Comparison of ENCODE assay signal across 23 cellular contexts in the genomic region with DNA sequence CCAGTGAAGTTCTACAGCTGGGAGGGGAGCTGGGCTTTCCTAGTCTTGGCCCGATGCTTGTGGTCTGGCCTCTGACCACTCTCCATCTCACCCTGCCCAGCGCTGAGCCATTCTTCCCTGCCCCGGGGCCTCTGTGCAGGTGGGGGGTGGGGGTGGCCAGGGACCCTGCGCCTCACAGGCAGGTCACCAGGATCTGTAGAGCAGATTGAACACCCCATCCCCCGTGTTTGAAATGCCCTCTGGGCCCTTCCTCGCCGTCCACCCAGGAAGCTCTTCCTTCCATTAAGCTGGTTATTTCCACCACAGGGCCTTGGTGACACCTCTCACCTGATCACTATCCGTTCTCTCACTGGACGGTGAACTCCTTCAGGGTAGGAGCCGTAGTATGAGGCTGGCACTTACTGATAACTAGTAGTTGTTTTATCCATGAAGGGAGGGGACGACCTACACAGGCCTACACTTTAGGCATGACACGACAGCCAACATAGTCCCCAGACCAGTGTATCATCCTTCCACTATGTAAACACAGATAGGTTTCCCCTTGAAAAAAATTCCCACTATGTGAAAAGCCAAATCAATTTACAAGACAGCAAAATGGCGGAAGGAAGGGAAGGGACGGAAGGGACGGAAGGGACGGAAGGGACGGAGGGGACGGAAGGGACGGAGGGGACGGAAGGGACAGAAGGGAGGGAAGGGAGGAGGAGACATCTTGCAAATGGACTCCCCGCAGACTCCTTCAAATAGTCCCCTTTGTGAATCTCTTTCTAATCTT.
"Had no signal": no experiment of that assay in that cellular context is flagged by ENCODE, and none has a peak within 500 bp of the region (broad histone marks: within the 10 kb centered on the region; RNA-seq: fewer than 3 reads in every experiment).

No MANE protein-coding gene starts in this region.

- DNase-seq: activated B cell treated with CpG ODN at 0.5 μM for 24 hours; activated naive CD4-positive, alpha-beta T cell treated with Interleukin-2 at 50 U/mL for 16 hours; activated naive CD8-positive, alpha-beta T cell treated with anti-CD3 and anti-CD28 coated beads for 36 hours; activated T-cell treated with anti-CD3 and anti-CD28 coated beads for 4 hours; activated T-cell treated with anti-CD3 and anti-CD28 coated beads, Interleukin-2, amount 50 U/mL, for 72 hours; adrenal gland; body of pancreas; effector memory CD4-positive, alpha-beta T cell; foreskin keratinocyte; left ventricle myocardium superior; mucosa of descending colon; stimulated activated CD4-positive, alpha-beta T cell treated with anti-CD3 and anti-CD28 coated beads, Interleukin-1b, Interleukin-23, amount 100 ng/mL, for 48 hours; stimulated activated CD4-positive, alpha-beta T cell treated with anti-CD3 and anti-CD28 coated beads, Interleukin-4, amount 100 ng/mL, for 4 hours; stimulated activated CD8-positive, alpha-beta memory T cell treated with anti-CD3 and anti-CD28 coated beads, Interleukin-4, amount 100 ng/mL, for 48 hours; stimulated activated naive B cell treated with anti-CD40 and anti-IgM and Interleukin-4, amounts not matched to agents 10 μg/mL and 1 μg/mL and 100 μg/mL, for 72 hours; T-helper 1 cell had no signal

- ATAC-seq: activated T-cell treated with anti-CD3 and anti-CD28 coated beads, Interleukin-2, amount 50 U/mL, for 72 hours; body of pancreas; esophagus mucosa; foreskin keratinocyte; left ventricle myocardium superior; mucosa of descending colon; natural killer cell treated with Interleukin-12 subunit alpha and Interleukin-12 subunit beta and Interleukin-15 and Interleukin-18, amount 100 ng/mL, for 72 hours; stimulated activated naive B cell treated with anti-CD40 and anti-IgM and Interleukin-4, amounts not matched to agents 10 μg/mL and 1 μg/mL and 100 μg/mL, for 72 hours had no signal

- H3K27me3 ChIP-seq: adrenal gland, body of pancreas, dorsolateral prefrontal cortex, foreskin keratinocyte, vagina had no signal

- FAIRE-seq: endothelial cell of umbilical vein had no signal

- H3K4me2 ChIP-seq: smooth muscle cell had no signal

- H3K36me3 ChIP-seq: adrenal gland, vagina had no signal

- H3K27ac ChIP-seq: adrenal gland, body of pancreas, coronary artery, foreskin keratinocyte, vagina had no signal

- H3K9me3 ChIP-seq: adrenal gland, body of pancreas, mucosa of descending colon, vagina had no signal

- H3K4me3 ChIP-seq: adrenal gland, body of pancreas, coronary artery, dorsolateral prefrontal cortex, mucosa of descending colon, smooth muscle cell, vagina had no signal

- H3K4me1 ChIP-seq: foreskin keratinocyte, vagina had no signal
